ENCODE assay signal across 14 cellular contexts in the genomic region with DNA sequence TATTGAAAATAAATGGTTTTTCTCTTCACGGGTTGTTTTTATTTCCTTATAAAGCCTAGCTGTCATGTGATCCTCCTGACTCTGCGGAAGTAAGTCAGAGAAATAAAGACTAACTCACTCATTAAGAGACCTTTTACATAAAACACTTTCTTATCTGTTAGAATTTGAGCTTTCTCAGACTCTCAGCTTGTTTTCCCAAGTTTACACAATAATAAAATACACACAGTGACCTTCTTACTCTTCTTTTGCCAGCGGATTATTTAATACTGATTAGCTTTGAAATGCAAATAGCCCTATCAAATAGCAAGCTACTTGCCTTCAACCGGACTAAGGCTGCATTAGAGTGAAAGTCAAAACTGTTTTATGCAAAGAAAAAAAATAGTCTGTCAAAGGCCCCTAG. TPM values are rescaled to one million over a fixed set of nuclear protein-coding genes. Genes with fewer than 3 reads are reported as not detected.
DNase-seq lines count a peak whose midpoint lies in the region; ATAC-seq and TF ChIP-seq lines count a peak whose summit lies in the region.
"Had no signal": no experiment of that assay in that cellular context is flagged by ENCODE, and none has a peak within 500 bp of the region (broad histone marks: within the 10 kb centered on the region; RNA-seq: fewer than 3 reads in every experiment).

No MANE protein-coding gene starts in this region.

- H3K4me1 Mint-ChIP-seq in stimulated activated memory B cell treated with anti-CD40 and anti-IgM and Interleukin-4, amounts not matched to agents 10 μg/mL and 1 μg/mL and 100 μg/mL, for 72 hours, result no peaks in the 10 kb centered on the region
- H3K4me1 Mint-ChIP-seq: activated B cell treated with CpG ODN at 0.5 μM for 24 hours had no signal

- H3K27ac Mint-ChIP-seq in stimulated activated memory B cell treated with anti-CD40 and anti-IgM and Interleukin-4, amounts not matched to agents 10 μg/mL and 1 μg/mL and 100 μg/mL, for 72 hours, result no peak overlapping the region
- H3K27ac Mint-ChIP-seq: activated B cell treated with CpG ODN at 0.5 μM for 24 hours had no signal

- in situ Hi-C loops in transverse colon (cut with MboI; ENCODE audit: low pct_ligation_motif_present in 1 of 4, low pct_unique_long_range_greater_than_20kb in 1 of 4, low sequenced_read_pairs in 3 of 4), result no loop called here

- no peak for TF ChIP-seq CTCF in transverse colon (IDR thresholded peaks at IDR 0.05)

- no peaks in the 10 kb centered on the region for H3K9me3 Mint-ChIP-seq in stimulated activated memory B cell treated with anti-CD40 and anti-IgM and Interleukin-4, amounts not matched to agents 10 μg/mL and 1 μg/mL and 100 μg/mL, for 72 hours
- H3K9me3 Mint-ChIP-seq: activated B cell treated with CpG ODN at 0.5 μM for 24 hours had no signal

- no peaks in the 10 kb centered on the region for H3K36me3 Mint-ChIP-seq in stimulated activated memory B cell treated with anti-CD40 and anti-IgM and Interleukin-4, amounts not matched to agents 10 μg/mL and 1 μg/mL and 100 μg/mL, for 72 hours

- ATAC-seq in HG03354 (IDR thresholded peaks at IDR 0.05; ENCODE audit: poor library complexity, severe bottlenecking, unreplicated experiment), result no peak
- ATAC-seq in stimulated activated memory B cell treated with anti-CD40 and anti-IgM and Interleukin-4, amounts not matched to agents 10 μg/mL and 1 μg/mL and 100 μg/mL, for 72 hours, result no peak

- TF ChIP-seq EP300 in transverse colon (IDR thresholded peaks at IDR 0.05; ENCODE audit: low read depth), result no peak

- no peaks in the 10 kb centered on the region for H3K9me3 ChIP-seq in transverse colon

- DNase-seq in NCI-H2107 treated with DMSO at 0.1 percent for 48 hours (lab: John Stamatoyannopoulos, UW; ENCODE audit: unreplicated experiment) (peak; percentile 12), NCI-H2107 (lab: John Stamatoyannopoulos, UW) (no peak), epithelial cell of prostate (ENCODE audit: low read depth, low spot score) (no peak), medulla oblongata (ENCODE audit: extremely low spot score) (peak; percentile 60), transverse colon (no peak), OCI-M1 (lab: John Stamatoyannopoulos, UW) (no peak)
- DNase-seq: 8988T, activated B cell treated with CpG ODN at 0.5 μM for 24 hours, NCI-H510A treated with DMSO at 0.1 percent for 48 hours had no signal

- H3K27me3 ChIP-seq in transverse colon, result no peaks in the 10 kb centered on the region

- 28 to 30% methylated on average over 4 of the region's 4 CpGs for WGBS in transverse colon (ENCODE audit: low coverage in 1 of 2), 2 donors

- H3K27ac ChIP-seq in epithelial cell of prostate (peak overlapping the region; percentile 5), transverse colon (peak overlapping the region; percentile 15 to 78 (median 61))
- H3K27ac ChIP-seq: coronary artery, SK-N-MC had no signal

- H3K27me3 Mint-ChIP-seq in stimulated activated memory B cell treated with anti-CD40 and anti-IgM and Interleukin-4, amounts not matched to agents 10 μg/mL and 1 μg/mL and 100 μg/mL, for 72 hours, result peaks cover 9% of the 10 kb centered on the region
- H3K27me3 Mint-ChIP-seq: activated B cell treated with CpG ODN at 0.5 μM for 24 hours had no signal

- no peak overlapping the region for H3K4me3 ChIP-seq in transverse colon
- H3K4me3 ChIP-seq: coronary artery, SK-N-MC had no signal

- no peak for TF ChIP-seq POLR2A in transverse colon (IDR thresholded peaks at IDR 0.05)

- peaks cover 0 to 49% (median 18%) of the 10 kb centered on the region in 4 donors for H3K4me1 ChIP-seq in transverse colon

- H3K4me3 Mint-ChIP-seq in stimulated activated memory B cell treated with anti-CD40 and anti-IgM and Interleukin-4, amounts not matched to agents 10 μg/mL and 1 μg/mL and 100 μg/mL, for 72 hours, result no peak overlapping the region
- H3K4me3 Mint-ChIP-seq: activated B cell treated with CpG ODN at 0.5 μM for 24 hours had no signal

- H3K36me3 ChIP-seq in transverse colon, result no peaks in the 10 kb centered on the region

- intact Hi-C loops in transverse colon (cut with DNase I; ENCODE audit: low total_unique reads), result no loop called here

RNA-seq across cellular contexts. Expression of a gene that starts 45.5 kb away (rescaled TPM):
- total RNA-seq in transverse colon, result 100 to 1,000 TPM in 1 of 4 donors, 10 to 100 TPM in 2, 1 to 10 TPM in 1; 4.6 to 136 (median 87.7) TPM
- total RNA-seq: activated B cell treated with CpG ODN at 0.5 μM for 24 hours, myocyte had no signal

Comparison
In these comparisons a context has a peak if more than half of its experiments do, and no peak if none do; other contexts are left out.
1. DNase-seq: peak in NCI-H2107 treated with DMSO at 0.1 percent for 48 hours (single experiment) and medulla oblongata (single experiment); none in NCI-H2107 (single experiment), epithelial cell of prostate (single experiment), transverse colon (single experiment) and OCI-M1 (single experiment).